9 cellular contexts compared by ENCODE assay signal in genomic region chr20:41889125-41889870, GRCh38.
DNase-seq lines count a peak whose midpoint lies in the region; ATAC-seq, FAIRE-seq and TF ChIP-seq lines count a peak whose summit lies in the region.
"Had no signal": no experiment of that assay in that cellular context is flagged by ENCODE, and none has a peak within 500 bp of the region (broad histone marks: within the 10 kb centered on the region; RNA-seq: fewer than 3 reads in every experiment).

No MANE protein-coding gene starts in this region.

- peaks cover 7% of the 10 kb centered on the region for H3K27me3 Mint-ChIP-seq in stimulated activated naive CD8-positive, alpha-beta T cell treated with anti-CD3 and anti-CD28 coated beads, Interleukin-15, amount 100 ng/mL, for 72 hours

- H3K9me3 Mint-ChIP-seq in stimulated activated naive CD8-positive, alpha-beta T cell treated with anti-CD3 and anti-CD28 coated beads, Interleukin-15, amount 100 ng/mL, for 72 hours: peaks cover 4 to 9% of the 10 kb centered on the region in 2 donors

- FAIRE-seq in H54 (lab: Jason Lieb, UNC) (no peak), RCC 7860 (lab: Jason Lieb, UNC) (no peak)

- DNase-seq in stimulated activated naive CD8-positive, alpha-beta T cell treated with anti-CD3 and anti-CD28 coated beads, Interleukin-15, Interleukin-2, amounts not matched to agents 100 U/mL and 50 U/mL, for 24 hours: peak; percentile 3
- no peak for DNase-seq in stimulated activated naive CD8-positive, alpha-beta T cell treated with anti-CD3 and anti-CD28 coated beads, Interleukin-15, amount 100 ng/mL, for 72 hours
- DNase-seq in NCI-H526 treated with DMSO at 0.1 percent for 48 hours (lab: John Stamatoyannopoulos, UW): peak; percentile 10
- no peak for DNase-seq in H54 (ENCODE audit: insufficient read length, low spot score)
- no peak for DNase-seq in GM03348 (ENCODE audit: low spot score)
- no peak for DNase-seq in HuH-7.5 (ENCODE audit: low spot score)
- DNase-seq in RCC 7860 (ENCODE audit: low spot score): no peak
- DNase-seq: CD8-positive, alpha-beta memory T cell had no signal

- H3K27ac Mint-ChIP-seq in stimulated activated naive CD8-positive, alpha-beta T cell treated with anti-CD3 and anti-CD28 coated beads, Interleukin-15, amount 100 ng/mL, for 72 hours: no peak overlapping the region
- H3K27ac Mint-ChIP-seq: CD8-positive, alpha-beta memory T cell had no signal

- no peak overlapping the region for H3K4me3 Mint-ChIP-seq in stimulated activated naive CD8-positive, alpha-beta T cell treated with anti-CD3 and anti-CD28 coated beads, Interleukin-15, amount 100 ng/mL, for 72 hours
- H3K4me3 Mint-ChIP-seq: CD8-positive, alpha-beta memory T cell had no signal

- ATAC-seq in stimulated activated naive CD8-positive, alpha-beta T cell treated with anti-CD3 and anti-CD28 coated beads, Interleukin-15, Interleukin-2, amounts not matched to agents 100 U/mL and 50 U/mL, for 24 hours: no peak
- no peak for ATAC-seq in stimulated activated naive CD8-positive, alpha-beta T cell treated with anti-CD3 and anti-CD28 coated beads, Interleukin-15, amount 100 ng/mL, for 72 hours
- ATAC-seq in esophagus mucosa: peak; percentile 61

- no peaks in the 10 kb centered on the region for H3K4me1 Mint-ChIP-seq in stimulated activated naive CD8-positive, alpha-beta T cell treated with anti-CD3 and anti-CD28 coated beads, Interleukin-15, amount 100 ng/mL, for 72 hours
- H3K4me1 Mint-ChIP-seq: CD8-positive, alpha-beta memory T cell had no signal

- TF ChIP-seq POLR2A in H54 (IDR thresholded peaks at IDR 0.05; ENCODE audit: low read depth, low read length): no peak

Comparison
In these comparisons a context has a peak if more than half of its experiments do, and no peak if none do; other contexts are left out.
1. DNase-seq: peak in stimulated activated naive CD8-positive, alpha-beta T cell treated with anti-CD3 and anti-CD28 coated beads, Interleukin-15, Interleukin-2, amounts not matched to agents 100 U/mL and 50 U/mL, for 24 hours (single experiment) and NCI-H526 treated with DMSO at 0.1 percent for 48 hours (single experiment); none in stimulated activated naive CD8-positive, alpha-beta T cell treated with anti-CD3 and anti-CD28 coated beads, Interleukin-15, amount 100 ng/mL, for 72 hours (0 of 2), H54 (single experiment), GM03348 (single experiment), HuH-7.5 (single experiment) and RCC 7860 (single experiment).